In the genomic region with DNA sequence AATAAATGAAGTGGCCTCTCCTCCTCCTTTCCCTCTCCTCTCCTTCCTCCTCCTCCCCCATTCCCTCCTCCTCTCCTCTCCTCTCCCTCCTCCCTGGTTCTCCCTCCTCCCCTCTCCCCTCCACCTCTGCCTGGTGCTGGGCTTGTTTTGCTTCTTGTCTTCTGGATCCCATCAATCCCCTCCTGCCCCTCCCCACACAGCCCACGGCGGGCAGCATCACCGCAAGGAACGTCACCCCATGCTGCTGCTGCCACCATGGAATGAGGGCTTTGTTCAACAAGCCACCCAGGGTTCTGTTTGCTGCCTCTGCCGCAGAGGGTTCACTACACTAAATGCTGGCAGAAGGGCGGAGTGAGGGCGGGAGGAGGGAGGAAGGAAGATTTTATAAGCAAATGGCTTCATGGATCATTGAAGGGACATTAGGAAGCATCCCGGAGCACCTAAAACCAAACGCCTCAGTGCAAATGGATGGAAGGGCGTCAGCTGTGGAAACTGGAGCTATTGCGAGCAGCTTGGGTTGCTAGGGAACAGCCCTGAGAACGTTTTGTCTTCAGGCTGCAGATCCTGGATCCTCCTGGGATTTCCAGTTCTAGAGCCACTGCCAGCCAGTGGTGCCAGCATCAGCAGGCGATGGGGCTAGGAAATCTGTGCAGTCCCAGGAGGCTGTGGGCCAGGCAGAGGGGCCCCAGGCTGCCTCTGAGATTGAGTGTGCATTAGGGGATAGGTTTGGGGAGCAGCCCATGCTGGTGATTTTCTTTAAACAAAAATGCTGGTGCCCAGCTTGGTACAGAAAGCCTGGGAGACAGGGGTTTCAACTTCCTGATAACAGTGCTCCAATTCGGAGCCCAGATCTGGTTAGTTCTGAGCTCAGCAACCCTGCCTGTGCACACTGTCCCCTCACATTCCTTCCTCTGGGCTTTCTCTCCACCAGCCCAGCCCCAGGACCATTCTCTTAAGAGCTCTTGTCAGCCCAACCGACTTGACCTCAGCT, we compare ENCODE assay signal across 9 cellular contexts.
DNase-seq lines count a peak whose midpoint lies in the region; ATAC-seq and TF ChIP-seq lines count a peak whose summit lies in the region.
"Had no signal": no experiment of that assay in that cellular context is flagged by ENCODE, and none has a peak within 500 bp of the region (broad histone marks: within the 10 kb centered on the region; RNA-seq: fewer than 3 reads in every experiment).

No MANE protein-coding gene starts in this region.

- H3K27ac Mint-ChIP-seq in brain = peak overlapping the region; percentile 71 to 100 (median 84)

- no peak overlapping the region for H3K4me3 ChIP-seq in mesodermal cell (ENCODE audit: extremely low read depth, insufficient read depth, low read length, poor library complexity, severe bottlenecking)
- no peak overlapping the region for H3K4me3 ChIP-seq in uterus
- H3K4me3 ChIP-seq: tibial nerve had no signal

- peak overlapping the region; percentile 71 for H3K27ac ChIP-seq in mesodermal cell (ENCODE audit: low read depth, low read length, severe bottlenecking)
- H3K27ac ChIP-seq in uterus = peak overlapping the region in 1 of 2 donors; percentile 46

- no peaks in the 10 kb centered on the region for H3K36me3 ChIP-seq in mesodermal cell (ENCODE audit: control insufficient read depth, insufficient read depth, low read length)
- no peaks in the 10 kb centered on the region for H3K36me3 ChIP-seq in uterus
- H3K36me3 ChIP-seq: tibial nerve had no signal

- TF ChIP-seq POLR2A in uterus (IDR thresholded peaks at IDR 0.05) = no peak

- no peaks in the 10 kb centered on the region for H3K27me3 ChIP-seq in uterus
- H3K27me3 ChIP-seq: tibial nerve had no signal

- TF ChIP-seq CTCF in brain (conservative IDR thresholded peaks at IDR 0.05) (no peak), uterus (IDR thresholded peaks at IDR 0.05) (no peak)

- ATAC-seq in GM18868 (IDR thresholded peaks at IDR 0.05; ENCODE audit: unreplicated experiment) (no peak), GM21717 (IDR thresholded peaks at IDR 0.05; ENCODE audit: unreplicated experiment) (no peak), GM21367 (IDR thresholded peaks at IDR 0.05; ENCODE audit: unreplicated experiment) (no peak)

- peak; percentile 7 for DNase-seq in NCI-H2196 (lab: John Stamatoyannopoulos, UW; ENCODE audit: unreplicated experiment)
- no peak for DNase-seq in NCI-H2196 treated with DMSO at 0.1 percent for 48 hours (lab: John Stamatoyannopoulos, UW; ENCODE audit: unreplicated experiment)
- DNase-seq in uterus = peak; percentile 34 to 53

- H3K4me3 Mint-ChIP-seq in brain = peak overlapping the region in 4 of 5 experiments; percentile 51 to 70 (median 56)

- H3K9me3 ChIP-seq in mesodermal cell (ENCODE audit: control insufficient read depth, low read length) = no peaks in the 10 kb centered on the region
- H3K9me3 ChIP-seq in uterus = no peaks in the 10 kb centered on the region
- H3K9me3 ChIP-seq: tibial nerve had no signal

- peaks cover 0 to 13% (median 10%) of the 10 kb centered on the region in 5 experiments for H3K9me3 Mint-ChIP-seq in brain

- intact Hi-C loops in uterus (cut with DNase I; ENCODE audit: low total_unique reads) = no loop called here

- H3K4me1 Mint-ChIP-seq in brain = peaks cover 56% of the 10 kb centered on the region

- H3K4me1 ChIP-seq in mesodermal cell (ENCODE audit: control insufficient read depth, insufficient read depth, low read length, poor library complexity, severe bottlenecking) (peaks cover 14% of the 10 kb centered on the region), uterus (no peaks in the 10 kb centered on the region)

- peaks cover 9% of the 10 kb centered on the region for H3K27me3 Mint-ChIP-seq in brain

- H3K36me3 Mint-ChIP-seq in brain = no peaks in the 10 kb centered on the region

- 71 to 74% methylated on average over 8 to 12 of the region's 15 CpGs for WGBS in mesodermal cell (ENCODE audit: insufficient coverage in 2 of 2), 2 experiments
